ENCODE assay signal across 22 cellular contexts in the genomic region with DNA sequence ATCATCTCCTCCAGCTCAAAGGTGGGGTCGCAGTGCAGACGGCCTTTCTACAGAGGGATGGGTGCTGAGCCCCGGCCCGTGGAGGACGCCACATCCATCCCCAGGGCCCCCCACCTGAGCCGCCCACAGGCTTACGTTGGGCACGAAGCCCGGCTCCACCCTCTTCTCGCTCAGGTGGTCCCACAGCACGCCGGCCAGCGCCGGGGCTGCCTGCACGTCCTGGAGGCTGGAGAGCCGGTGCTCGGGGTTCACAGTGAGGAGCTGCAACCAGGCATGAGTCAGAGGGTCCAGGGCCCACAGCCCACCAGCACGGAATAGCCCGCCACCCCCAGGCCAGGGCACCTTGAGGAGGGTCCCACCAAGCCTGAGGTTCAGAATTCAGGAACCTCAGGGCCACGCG.
"Had no signal": no experiment of that assay in that cellular context is flagged by ENCODE, and none has a peak within 500 bp of the region (broad histone marks: within the 10 kb centered on the region; RNA-seq: fewer than 3 reads in every experiment).

No MANE protein-coding gene starts in this region.

- H3K4me1 ChIP-seq: foreskin keratinocyte, thyroid gland had no signal

- H3K4me1 Mint-ChIP-seq: activated T-helper 17 cell treated with anti-CD3 and anti-CD28 coated beads, Interleukin-2, amount 50 U/mL, for 72 hours; endodermal cell; stimulated activated naive CD8-positive, alpha-beta T cell treated with anti-CD3 and anti-CD28 coated beads, Interleukin-15, amount 100 ng/mL, for 72 hours had no signal

- H3K27ac Mint-ChIP-seq: activated B cell treated with CpG ODN at 0.5 μM for 24 hours; activated CD8-positive, alpha-beta T cell treated with anti-CD3 and anti-CD28 coated beads for 36 hours; activated T-helper 17 cell treated with anti-CD3 and anti-CD28 coated beads, Interleukin-2, amount 50 U/mL, for 72 hours; endodermal cell; naive thymus-derived CD8-positive, alpha-beta T cell; progenitor cell of endocrine pancreas; stimulated activated memory B cell treated with anti-CD40 and anti-IgM and Interleukin-4, amounts not matched to agents 10 μg/mL and 1 μg/mL and 100 μg/mL, for 72 hours; stimulated activated naive CD8-positive, alpha-beta T cell treated with anti-CD3 and anti-CD28 coated beads, Interleukin-15, amount 100 ng/mL, for 72 hours; T-helper 17 cell had no signal

- DNase-seq: T1000 had no signal

- H3K27me3 Mint-ChIP-seq: activated B cell treated with CpG ODN at 0.5 μM for 24 hours; activated CD8-positive, alpha-beta T cell treated with anti-CD3 and anti-CD28 coated beads for 36 hours; activated T-helper 17 cell treated with anti-CD3 and anti-CD28 coated beads, Interleukin-2, amount 50 U/mL, for 72 hours; naive thymus-derived CD8-positive, alpha-beta T cell; progenitor cell of endocrine pancreas; stimulated activated memory B cell treated with anti-CD40 and anti-IgM and Interleukin-4, amounts not matched to agents 10 μg/mL and 1 μg/mL and 100 μg/mL, for 72 hours; stimulated activated naive CD8-positive, alpha-beta T cell treated with anti-CD3 and anti-CD28 coated beads, Interleukin-15, amount 100 ng/mL, for 72 hours; T-helper 17 cell had no signal

- H3K9me3 Mint-ChIP-seq: activated T-helper 17 cell treated with anti-CD3 and anti-CD28 coated beads, Interleukin-2, amount 50 U/mL, for 72 hours had no signal

- H3K4me3 Mint-ChIP-seq: activated B cell treated with CpG ODN at 0.5 μM for 24 hours; activated CD8-positive, alpha-beta T cell treated with anti-CD3 and anti-CD28 coated beads for 36 hours; activated T-cell treated with anti-CD3 and anti-CD28 coated beads, Interleukin-2, amount 50 U/mL, for 4 hours; activated T-helper 17 cell treated with anti-CD3 and anti-CD28 coated beads, Interleukin-2, amount 50 U/mL, for 72 hours; endodermal cell; naive thymus-derived CD8-positive, alpha-beta T cell; stimulated activated memory B cell treated with anti-CD40 and anti-IgM and Interleukin-4, amounts not matched to agents 10 μg/mL and 1 μg/mL and 100 μg/mL, for 72 hours; stimulated activated naive CD8-positive, alpha-beta T cell treated with anti-CD3 and anti-CD28 coated beads, Interleukin-15, amount 100 ng/mL, for 72 hours; T-helper 17 cell had no signal

- H3K27me3 ChIP-seq: esophagus muscularis mucosa, foreskin keratinocyte, heart left ventricle, left lung, ovary, sigmoid colon, thyroid gland, upper lobe of left lung, vagina had no signal

- H3K36me3 ChIP-seq: heart left ventricle, lower lobe of right lung, ovary, sigmoid colon, thyroid gland, vagina had no signal

- H3K4me3 ChIP-seq: esophagus muscularis mucosa, heart left ventricle, left lung, lower lobe of right lung, ovary, sigmoid colon, thyroid gland, upper lobe of left lung, vagina had no signal

- H3K27ac ChIP-seq: esophagus muscularis mucosa, foreskin keratinocyte, heart left ventricle, left lung, lower lobe of right lung, ovary, sigmoid colon, thyroid gland, upper lobe of left lung, vagina had no signal

- H3K9me3 ChIP-seq: esophagus muscularis mucosa, heart left ventricle, left lung, lower lobe of right lung, ovary, sigmoid colon, thyroid gland, upper lobe of left lung, vagina had no signal

- FAIRE-seq: small intestine had no signal
